ENCODE assay signal across 8 cellular contexts in genomic region chr9:125189361-125190289, GRCh38. TPM values are rescaled to one million over a fixed set of nuclear protein-coding genes. Genes with fewer than 3 reads are reported as not detected.
DNase-seq lines count a peak whose midpoint lies in the region; ATAC-seq and TF ChIP-seq lines count a peak whose summit lies in the region.

Gene PPP6C, minus strand, starts transcription at chr9:125189803. Its CDS starts 85 bp downstream, at chr9:125189718.

- no peaks in the 10 kb centered on the region for H3K9me3 ChIP-seq in muscle layer of duodenum (ENCODE audit: control insufficient read depth in 1 of 2, low read length in 2 of 2)

- DNase-seq in DMS53 treated with DMSO at 0.1 percent for 48 hours (lab: John Stamatoyannopoulos, UW; ENCODE audit: unreplicated experiment): peak; percentile 90
- peak; percentile 98 for DNase-seq in KBM-7
- peak; percentile 96 for DNase-seq in activated T-cell treated with anti-CD3 and anti-CD28 coated beads, Interleukin-2, amount 50 U/mL, for 4 hours
- DNase-seq in stimulated activated CD8-positive, alpha-beta memory T cell treated with anti-CD3 and anti-CD28 coated beads, Interleukin-7, amount 100 ng/mL, for 4 hours (ENCODE audit: low read depth in 2 of 2): peak; percentile 94 to 97

- peak within 1 kb of the TSS; percentile 96 for H3K27ac ChIP-seq in muscle layer of duodenum (ENCODE audit: low read length)

- H3K27me3 Mint-ChIP-seq in activated T-cell treated with anti-CD3 and anti-CD28 coated beads, Interleukin-2, amount 50 U/mL, for 4 hours (ENCODE audit: low read depth): no peaks in the 10 kb centered on the region

- peak within 1 kb of the TSS; percentile 99 for H3K4me3 ChIP-seq in muscle layer of duodenum (ENCODE audit: low read depth in 1 of 2, low read length in 2 of 2)

- H3K4me3 Mint-ChIP-seq in activated T-cell treated with anti-CD3 and anti-CD28 coated beads, Interleukin-2, amount 50 U/mL, for 4 hours: peak within 1 kb of the TSS; percentile 93

- peak; percentile 96 for ATAC-seq in GM21717 (IDR thresholded peaks at IDR 0.05; ENCODE audit: unreplicated experiment)
- peak; percentile 92 to 96 for ATAC-seq in activated T-cell treated with anti-CD3 and anti-CD28 coated beads, Interleukin-2, amount 50 U/mL, for 4 hours
- peak; percentile 99 for ATAC-seq in esophagus mucosa

- H3K36me3 Mint-ChIP-seq in activated T-cell treated with anti-CD3 and anti-CD28 coated beads, Interleukin-2, amount 50 U/mL, for 4 hours (ENCODE audit: insufficient read depth): peaks cover 3% of the 10 kb centered on the region

- in situ Hi-C loops in KBM-7 (cut with MboI; ENCODE audit: low pct_unique_long_range_greater_than_20kb, low sequenced_read_pairs): no loop called here

- peaks cover 54% of the 10 kb centered on the region for H3K4me1 Mint-ChIP-seq in activated T-cell treated with anti-CD3 and anti-CD28 coated beads, Interleukin-2, amount 50 U/mL, for 4 hours (ENCODE audit: low read depth)

- peaks cover 4 to 36% of the 10 kb centered on the region in 2 donors for H3K4me1 ChIP-seq in muscle layer of duodenum (ENCODE audit: control insufficient read depth in 1 of 2, insufficient read depth in 2 of 2, low read length in 2 of 2)

- no peaks in the 10 kb centered on the region for H3K36me3 ChIP-seq in muscle layer of duodenum (ENCODE audit: control insufficient read depth in 1 of 2, insufficient read depth in 2 of 2, low read length in 2 of 2)

- no peaks in the 10 kb centered on the region for H3K9me3 Mint-ChIP-seq in activated T-cell treated with anti-CD3 and anti-CD28 coated beads, Interleukin-2, amount 50 U/mL, for 4 hours

- H3K27me3 ChIP-seq in muscle layer of duodenum (ENCODE audit: low read depth, low read length): no peaks in the 10 kb centered on the region

TF ChIP-seq in PFSK-1, 5 proteins besides CTCF, POLR2A, EP300 and RAD21:
- TF ChIP-seq POLR2AphosphoS5 (IDR thresholded peaks at IDR 0.05; ENCODE audit: low read depth, low read length) (peak; percentile 66), TAF1 (IDR thresholded peaks at IDR 0.05; ENCODE audit: borderline replicate concordance, insufficient read depth, low read length) (0 out of 2 replicates have a peak, but pooled peaks have one; percentile 51), SIN3A (IDR thresholded peaks at IDR 0.05; ENCODE audit: borderline replicate concordance, insufficient read depth, low read length) (no peak), REST (IDR thresholded peaks at IDR 0.05; ENCODE audit: insufficient read depth in 1 of 2, low read depth in 2 of 2, low read length in 2 of 2) (peak in 1 of 2 experiments; percentile 10; a peak in 1 of 4 replicates), FOXP2 (optimal IDR thresholded peaks at IDR 0.05; ENCODE audit: borderline replicate concordance, extremely low read depth, extremely low read length, insufficient read depth) (peak; percentile 59)

RNA-seq across cellular contexts. Expression of gene PPP6C, which starts in this region (rescaled TPM):
- polyA plus RNA-seq in PFSK-1 (2012; ENCODE audit: insufficient read length, low read depth): 13.3 TPM
- total RNA-seq in activated T-cell treated with anti-CD3 and anti-CD28 coated beads, Interleukin-2, amount 50 U/mL, for 4 hours: 10 to 100 TPM; 50.1 to 52.4 (median 51.4) TPM
- 38.8 TPM for total RNA-seq in esophagus mucosa

Comparison
In these comparisons a context has a peak if more than half of its experiments do, and no peak if none do; other contexts are left out.
1. Peak in every context shown above with its lines: DNase-seq, ATAC-seq, H3K4me3 ChIP-seq and H3K27ac ChIP-seq.